In genomic region chr5:97636766-97637165, GRCh38 we compare ENCODE assay signal across 18 cellular contexts.
DNase-seq lines count a peak whose midpoint lies in the region; ATAC-seq, FAIRE-seq and TF ChIP-seq lines count a peak whose summit lies in the region.
"Had no signal": no experiment of that assay in that cellular context is flagged by ENCODE, and none has a peak within 500 bp of the region (broad histone marks: within the 10 kb centered on the region; RNA-seq: fewer than 3 reads in every experiment).

No MANE protein-coding gene starts in this region.

- TF ChIP-seq CTCF in OCI-LY7 (conservative IDR thresholded peaks at IDR 0.05; ENCODE audit: low read length) (no peak), coronary artery (IDR thresholded peaks at IDR 0.05) (no peak)

- H3K4me1 ChIP-seq in adipocyte (ENCODE audit: control insufficient read depth, insufficient read depth, low read length) = peaks cover 5% of the 10 kb centered on the region
- H3K4me1 ChIP-seq in OCI-LY7 (ENCODE audit: insufficient read depth, low read length, poor library complexity, severe bottlenecking) = no peaks in the 10 kb centered on the region
- H3K4me1 ChIP-seq: HAP-1 had no signal

- no peak for ATAC-seq in HG02938 (IDR thresholded peaks at IDR 0.05; ENCODE audit: unreplicated experiment)

- no TSS peak for BruUV-seq in OCI-LY7 (replicated peaks; lab: Mats Ljungman, UMichigan)

- intact Hi-C loops in OCI-LY7 (cut with micrococcal nuclease; ENCODE audit: unreplicated experiment) = no loop called here

- POLR2A ChIA-PET in OCI-LY7 (lab: Charles Lee) = no interaction called here

- H3K4me3 ChIP-seq in adipocyte (ENCODE audit: low read length) (no peak overlapping the region), OCI-LY7 (ENCODE audit: low read depth, low read length, poor library complexity, severe bottlenecking) (no peak overlapping the region), coronary artery (no peak overlapping the region)
- H3K4me3 ChIP-seq: HAP-1 had no signal

- no peak overlapping the region for H3K9ac ChIP-seq in adipocyte (ENCODE audit: low read length)

- H3K9me3 ChIP-seq in adipocyte (ENCODE audit: control insufficient read depth, low read length) (no peaks in the 10 kb centered on the region), OCI-LY7 (ENCODE audit: low read length) (no peaks in the 10 kb centered on the region)
- H3K9me3 ChIP-seq: HAP-1 had no signal

- no peak overlapping the region for H2AFZ ChIP-seq in OCI-LY7 (ENCODE audit: low read length)

- H3K36me3 ChIP-seq in adipocyte (ENCODE audit: control insufficient read depth, insufficient read depth, low read length, severe bottlenecking) (no peaks in the 10 kb centered on the region), OCI-LY7 (ENCODE audit: insufficient read depth, low read length) (no peaks in the 10 kb centered on the region)
- H3K36me3 ChIP-seq: HAP-1 had no signal

- TF ChIP-seq POLR2A in GM12892 (IDR thresholded peaks at IDR 0.05; ENCODE audit: low read depth, low read length) = no peak

- CTCF ChIA-PET in OCI-LY7 (lab: Charles Lee; ENCODE audit: unreplicated experiment) = no interaction called here

- peak; percentile 44 for FAIRE-seq in GM12892 (lab: Jason Lieb, UNC)
- FAIRE-seq: GM19239, H1, HTR-8/SVneo had no signal

- H3K27ac ChIP-seq in OCI-LY7 (ENCODE audit: low read depth, low read length, poor library complexity, severe bottlenecking) (no peak overlapping the region), coronary artery (no peak overlapping the region)
- H3K27ac ChIP-seq: C4-2B had no signal

- no peaks in the 10 kb centered on the region for H3K79me2 ChIP-seq in OCI-LY7 (ENCODE audit: insufficient read depth, low read depth, low read length)

- no peaks in the 10 kb centered on the region for H3K27me3 ChIP-seq in adipocyte (replicated peaks; ENCODE audit: control insufficient read depth, insufficient read depth, low read length)

- H4K20me1 ChIP-seq in OCI-LY7 (ENCODE audit: insufficient read depth, low read length) = no peaks in the 10 kb centered on the region

- no peak for DNase-seq in GM12892 (ENCODE audit: insufficient read length)
- DNase-seq in adipocyte (ENCODE audit: low read depth) = peak; percentile 63
- peak; percentile 70 for DNase-seq in fibroblast of peridontal ligament (ENCODE audit: extremely low read depth)
- no peak for DNase-seq in islet precursor cell
- no peak for DNase-seq in OCI-LY7 (ENCODE audit: low spot score)
- DNase-seq in coronary artery (ENCODE audit: low spot score) = no peak
- DNase-seq: AML-193; CD4-positive, alpha-beta T cell; DMS153; DMS79; GF-D8; KG1 had no signal

- H3K4me2 ChIP-seq in OCI-LY7 (ENCODE audit: low read length) = no peak overlapping the region

- H3K9me2 ChIP-seq in OCI-LY7 (ENCODE audit: insufficient read depth, low read length) = no peaks in the 10 kb centered on the region

Comparison
In these comparisons a context has a peak if more than half of its experiments do, and no peak if none do; other contexts are left out.
1. DNase-seq: peak in adipocyte (single experiment) and fibroblast of peridontal ligament (single experiment); none in GM12892 (single experiment), islet precursor cell (single experiment), OCI-LY7 (single experiment) and coronary artery (single experiment).